8 cellular contexts compared by ENCODE assay signal in the genomic region with DNA sequence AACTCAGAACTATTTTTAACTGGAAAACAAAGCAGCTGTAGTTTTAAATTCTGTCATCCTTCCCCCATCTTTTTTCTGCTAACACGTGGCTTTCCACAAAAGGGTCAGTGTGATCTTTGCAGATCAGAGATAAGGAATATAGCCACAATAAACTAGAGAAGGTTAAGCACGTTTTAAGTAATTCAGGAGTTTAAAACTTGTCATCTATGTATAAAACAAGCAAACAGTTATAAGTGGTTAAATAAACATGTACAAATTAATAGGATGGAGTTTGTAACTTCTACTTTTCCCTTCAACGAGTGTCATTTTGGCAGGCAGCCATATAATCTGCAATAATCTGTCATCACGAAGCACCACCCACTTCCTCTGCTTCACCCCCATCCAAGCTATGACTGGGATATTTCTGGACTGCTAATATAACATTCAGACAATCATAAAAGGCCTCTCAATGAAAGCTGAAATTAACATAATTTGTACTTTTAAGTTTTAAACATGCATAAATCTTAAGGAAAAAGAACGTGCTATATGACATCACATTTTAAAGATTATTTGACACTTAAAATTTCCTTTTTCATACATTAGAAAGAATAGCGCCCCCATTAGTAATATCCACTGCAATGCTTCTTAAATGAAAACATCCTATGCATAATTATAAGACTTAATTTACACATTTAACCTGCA. TPM values are rescaled to one million over a fixed set of nuclear protein-coding genes. Genes with fewer than 3 reads are reported as not detected.
DNase-seq lines count a peak whose midpoint lies in the region; ATAC-seq, FAIRE-seq and TF ChIP-seq lines count a peak whose summit lies in the region.

No MANE protein-coding gene starts in this region.

- WGBS in right lobe of liver (ENCODE audit: insufficient coverage, low coverage, low lambda C conversion rate, missing lambda C conversion rate): 14% methylated on average over 6 of the region's 6 CpGs
- WGBS in thyroid gland, 2 donors: 50 to 55% methylated on average over 6 of the region's 6 CpGs

- peak overlapping the region; percentile 54 to 75 (median 60) for H3K27ac ChIP-seq in right lobe of liver
- peak overlapping the region in 2 of 3 donors; percentile 24 to 32 for H3K27ac ChIP-seq in thyroid gland

- in situ Hi-C loops in SK-MEL-5 (cut with HindIII; ENCODE audit: low pct_unique_long_range_greater_than_20kb, low sequenced_read_pairs): no loop called here

- TF ChIP-seq POLR2A in right lobe of liver (IDR thresholded peaks at IDR 0.05) (no peak), thyroid gland (IDR thresholded peaks at IDR 0.05) (no peak)

- peak; percentile 58 for FAIRE-seq in A204.1 (lab: Jason Lieb, UNC)

- peak; percentile 15 for TF ChIP-seq CTCF in cardiac fibroblast (IDR thresholded peaks at IDR 0.05; ENCODE audit: low read depth, low read length)
- TF ChIP-seq CTCF in right lobe of liver (IDR thresholded peaks at IDR 0.05): no peak
- no peak for TF ChIP-seq CTCF in thyroid gland (IDR thresholded peaks at IDR 0.05)

- H3K4me3 ChIP-seq in cardiac fibroblast (replicated peaks in 1 of 2; ENCODE audit: low read depth in 2 of 2, low read length in 2 of 2): no peak overlapping the region
- no peak overlapping the region for H3K4me3 ChIP-seq in right lobe of liver
- H3K4me3 ChIP-seq in thyroid gland (replicated peaks in 1 of 3): no peak overlapping the region

- H3K27me3 ChIP-seq in right lobe of liver (no peaks in the 10 kb centered on the region), thyroid gland (no peaks in the 10 kb centered on the region)

- intact Hi-C loops in right lobe of liver (cut with DNase I) (no loop called here), thyroid gland (cut with DNase I) (no loop called here)

- H3K9me3 ChIP-seq in right lobe of liver (no peaks in the 10 kb centered on the region), thyroid gland (no peaks in the 10 kb centered on the region)

- H3K4me1 ChIP-seq in right lobe of liver: peaks cover 0 to 30% (median 5%) of the 10 kb centered on the region in 4 donors
- H3K4me1 ChIP-seq in thyroid gland: peaks cover 14 to 29% of the 10 kb centered on the region in 2 donors

- no peaks in the 10 kb centered on the region for H3K36me3 ChIP-seq in right lobe of liver
- H3K36me3 ChIP-seq in thyroid gland: no peaks in the 10 kb centered on the region

- peak; percentile 65 for ATAC-seq in GM18511 (IDR thresholded peaks at IDR 0.05; ENCODE audit: unreplicated experiment)
- peak; percentile 62 for ATAC-seq in HG03196 (IDR thresholded peaks at IDR 0.05; ENCODE audit: unreplicated experiment)
- peak; percentile 61 to 75 (median 70) for ATAC-seq in right lobe of liver

- DNase-seq in SK-MEL-5 (ENCODE audit: low read depth, low spot score): peak; percentile 92
- peak; percentile 77 to 91 for DNase-seq in cardiac fibroblast (ENCODE audit: low read depth in 2 of 2)
- DNase-seq in right lobe of liver: no peak
- no peak for DNase-seq in thyroid gland
- DNase-seq in NCI-H1105 treated with DMSO at 0.1 percent for 48 hours (lab: John Stamatoyannopoulos, UW): no peak

RNA-seq across cellular contexts. Expression of a gene that starts 15.2 kb away (rescaled TPM):
- total RNA-seq in SK-MEL-5 (2014; rRNA removed; shearing (Covaris generic)): 36.5 and 39.0 TPM in 2 replicates
- 33.2 and 41.8 TPM in 2 replicates for polyA plus RNA-seq in SK-MEL-5 (2015; cell fraction: cytosol; rRNA removed)
- polyA plus RNA-seq in SK-MEL-5 (2015; cell fraction: nucleus; rRNA removed): 36.5 and 41.5 TPM in 2 replicates
- total RNA-seq in right lobe of liver: 10 to 100 TPM; 12.2 to 21.9 (median 17.7) TPM
- 10 to 100 TPM; 38.4 to 65.3 (median 50.2) TPM for total RNA-seq in thyroid gland

RNA-seq across cellular contexts. Expression of a gene that starts 18.9 kb away (rescaled TPM):
- 42.4 and 56.0 TPM in 2 replicates for total RNA-seq in SK-MEL-5 (2014; rRNA removed; shearing (Covaris generic))
- 29.4 and 33.4 TPM in 2 replicates for polyA plus RNA-seq in SK-MEL-5 (2015; cell fraction: cytosol; rRNA removed)
- polyA plus RNA-seq in SK-MEL-5 (2015; cell fraction: nucleus; rRNA removed): 50.3 and 52.7 TPM in 2 replicates
- total RNA-seq in right lobe of liver: 10 to 100 TPM in 5 of 6 experiments, 1 to 10 TPM in 1; 9.7 to 15.9 (median 13.6) TPM
- 10 to 100 TPM; 56.5 to 75.7 (median 62.7) TPM for total RNA-seq in thyroid gland

Comparison
In these comparisons a context has a peak if more than half of its experiments do, and no peak if none do; other contexts are left out.
1. DNase-seq: peak in SK-MEL-5 (single experiment) and cardiac fibroblast (2 of 2); none in right lobe of liver (0 of 3), thyroid gland (0 of 2) and NCI-H1105 treated with DMSO at 0.1 percent for 48 hours (single experiment).
2. Peak in every context shown above with its lines, with median percentiles within 50 percentile points of each other: ATAC-seq.